8 cellular contexts compared by ENCODE assay signal in genomic region chr1:15323351-15323988, GRCh38.
DNase-seq lines count a peak whose midpoint lies in the region; ATAC-seq and FAIRE-seq lines count a peak whose summit lies in the region.

No MANE protein-coding gene starts in this region.

- peak; percentile 23 for FAIRE-seq in endometrium (lab: Jason Lieb, UNC)

- DNase-seq in CMK (ENCODE audit: low read depth): peak; percentile 68
- DNase-seq in NOMO-1 treated with DMSO at 0.1 percent for 48 hours (lab: John Stamatoyannopoulos, UW; ENCODE audit: unreplicated experiment): peak; percentile 64
- DNase-seq in activated CD8-positive, alpha-beta memory T cell treated with anti-CD3 and anti-CD28 coated beads for 48 hours (ENCODE audit: low read depth in 2 of 3, low spot score in 2 of 3): peak; percentile 31 to 46 (median 44)
- peak; percentile 59 for DNase-seq in middle frontal gyrus (ENCODE audit: extremely low spot score, low spot score)
- DNase-seq in stimulated activated CD8-positive, alpha-beta memory T cell treated with anti-CD3 and anti-CD28 coated beads, Interleukin-2, amount 100 ng/mL, for 1 hour (ENCODE audit: low read depth in 2 of 2): peak; percentile 51 to 54

- ATAC-seq in HG03354 (IDR thresholded peaks at IDR 0.05; ENCODE audit: poor library complexity, severe bottlenecking, unreplicated experiment) (peak; percentile 54), HG02852 (IDR thresholded peaks at IDR 0.05; ENCODE audit: unreplicated experiment) (no peak)
